12 cellular contexts compared by ENCODE assay signal in the genomic region with DNA sequence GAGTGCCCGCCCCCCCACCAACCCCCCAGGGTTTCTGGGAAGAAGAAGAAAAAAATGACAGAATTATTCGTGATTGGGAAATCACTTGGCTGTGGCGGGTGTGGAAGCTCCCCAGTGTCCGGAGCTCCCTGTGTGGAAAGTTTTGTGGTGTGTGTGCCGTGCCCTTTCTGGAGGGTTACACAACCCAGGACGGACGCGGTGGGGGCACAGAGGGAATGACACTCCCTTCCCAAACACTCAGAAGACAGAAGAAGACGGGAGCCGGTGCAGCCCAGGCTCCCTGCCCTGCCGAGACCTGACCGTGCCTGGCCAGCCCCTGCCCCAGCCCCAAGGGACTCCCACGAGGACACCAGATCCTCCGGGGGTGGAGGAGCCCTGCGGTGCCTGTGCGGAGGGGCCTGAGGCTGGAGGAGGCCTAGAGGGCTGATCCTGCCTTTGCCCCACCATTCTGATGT. TPM values are rescaled to one million over a fixed set of nuclear protein-coding genes. Genes with fewer than 3 reads are reported as not detected.
A peak's percentile ranks its signal among the peaks of the same experiment; 100 is the strongest.
DNase-seq lines count a peak whose midpoint lies in the region; ATAC-seq and TF ChIP-seq lines count a peak whose summit lies in the region.
"Had no signal": no experiment of that assay in that cellular context is flagged by ENCODE, and none has a peak within 500 bp of the region (broad histone marks: within the 10 kb centered on the region; RNA-seq: fewer than 3 reads in every experiment).

No MANE protein-coding gene starts in this region.

- H3K36me3 ChIP-seq in body of pancreas (replicated peaks in 1 of 2; ENCODE audit: insufficient read depth in 1 of 2, low read depth in 2 of 2), result no peaks in the 10 kb centered on the region
- no peaks in the 10 kb centered on the region for H3K36me3 ChIP-seq in hepatocyte (replicated peaks; ENCODE audit: insufficient read depth, low read depth)
- H3K36me3 ChIP-seq in stomach, result no peaks in the 10 kb centered on the region

- H3K4me1 ChIP-seq in body of pancreas (no peaks in the 10 kb centered on the region), hepatocyte (ENCODE audit: insufficient read depth) (peaks cover 5% of the 10 kb centered on the region), stomach (peaks cover 6 to 22% (median 15%) of the 10 kb centered on the region in 4 donors)

- H3K9me3 ChIP-seq in body of pancreas (no peaks in the 10 kb centered on the region), hepatocyte (ENCODE audit: low read depth) (no peaks in the 10 kb centered on the region), stomach (peaks cover 5 to 15% (median 7%) of the 10 kb centered on the region in 4 donors)

- H3K27ac ChIP-seq in body of pancreas, result peak overlapping the region in 1 of 4 donors; percentile 21
- peak overlapping the region; percentile 76 for H3K27ac ChIP-seq in hepatocyte
- peak overlapping the region in 4 of 5 donors; percentile 43 to 78 (median 68) for H3K27ac ChIP-seq in stomach

- ATAC-seq in body of pancreas, result peak; percentile 63
- ATAC-seq: stimulated activated naive CD8-positive, alpha-beta T cell treated with anti-CD3 and anti-CD28 coated beads, Interleukin-15, Interleukin-2, amounts not matched to agents 100 U/mL and 50 U/mL, for 24 hours had no signal

- DNase-seq in H4 (ENCODE audit: low spot score) (peak; percentile 59), body of pancreas (peak; percentile 23 to 67 (median 48)), hepatocyte (ENCODE audit: low spot score) (peak; percentile 50), stomach (peak; percentile 50), hippocampal formation (lab: John Stamatoyannopoulos, UW) (no peak), NCI-H187 (lab: John Stamatoyannopoulos, UW) (no peak), NCI-H774 (lab: John Stamatoyannopoulos, UW) (no peak), NCI-H1694 treated with DMSO at 0.1 percent for 48 hours (lab: John Stamatoyannopoulos, UW) (no peak)
- DNase-seq: activated naive CD4-positive, alpha-beta T cell treated with anti-CD3 and anti-CD28 coated beads for 36 hours; NCI-H187 treated with DMSO at 0.1 percent for 48 hours; stimulated activated naive CD8-positive, alpha-beta T cell treated with anti-CD3 and anti-CD28 coated beads, Interleukin-15, Interleukin-2, amounts not matched to agents 100 U/mL and 50 U/mL, for 24 hours; T-helper 9 cell had no signal

- H2AFZ ChIP-seq in hepatocyte, result no peak overlapping the region

- no peaks in the 10 kb centered on the region for H3K79me2 ChIP-seq in hepatocyte

- 28 to 43% methylated on average over 13 to 16 of the region's 16 CpGs for WGBS in body of pancreas, 2 donors
- WGBS in hepatocyte (ENCODE audit: low lambda C conversion rate, missing lambda C conversion rate), result 48% methylated on average over 16 of the region's 16 CpGs
- WGBS in stomach, 5 donors, result 30 to 40% (median 37%) methylated on average over 16 of the region's 16 CpGs

- peak overlapping the region; percentile 42 for H3K4me2 ChIP-seq in hepatocyte

- intact Hi-C loops in body of pancreas (cut with DNase I), result no loop called here
- intact Hi-C loops in stomach (cut with DNase I; ENCODE audit: low total_unique reads), result no loop called here

- H3K27me3 ChIP-seq in body of pancreas (peaks cover 0 to 3% of the 10 kb centered on the region in 2 donors), hepatocyte (no peaks in the 10 kb centered on the region), stomach (peaks cover 0 to 4% (median 0%) of the 10 kb centered on the region in 3 donors)

- no peak for TF ChIP-seq CTCF in body of pancreas (IDR thresholded peaks at IDR 0.05)
- TF ChIP-seq CTCF in hepatocyte (IDR thresholded peaks at IDR 0.05; ENCODE audit: poor library complexity), result no peak
- TF ChIP-seq CTCF in stomach (IDR thresholded peaks at IDR 0.05), result no peak

- TF ChIP-seq EP300 in stomach (IDR thresholded peaks at IDR 0.05), result peak; percentile 36

- H3K9me2 ChIP-seq in hepatocyte (replicated peaks; ENCODE audit: insufficient read depth), result no peaks in the 10 kb centered on the region

- H3K4me3 ChIP-seq in body of pancreas (no peak overlapping the region), hepatocyte (no peak overlapping the region), stomach (no peak overlapping the region)

- no peaks in the 10 kb centered on the region for H4K20me1 ChIP-seq in hepatocyte (ENCODE audit: insufficient read depth, poor library complexity, severe bottlenecking)

- TF ChIP-seq POLR2A in body of pancreas (IDR thresholded peaks at IDR 0.05), result no peak
- TF ChIP-seq POLR2A in stomach (IDR thresholded peaks at IDR 0.05), result no peak

RNA-seq across cellular contexts. Expression of gene ADARB1, which starts 33.0 kb away (rescaled TPM):
- total RNA-seq in H4 (2014; rRNA removed; shearing (Covaris generic)), result 5.5 and 10.2 TPM in 2 replicates
- total RNA-seq in body of pancreas (10 to 100 TPM; 11.4 to 11.5 TPM), hepatocyte (9.9 and 16.0 TPM in 2 replicates), stomach (10 to 100 TPM in 4 of 5 donors, 1 to 10 TPM in 1; 3.2 to 33.9 (median 28.8) TPM)
- polyA plus RNA-seq in hepatocyte (17.3 and 19.4 TPM in 2 replicates), stomach (1 to 10 TPM; 5.9 to 6.7 (median 6.6) TPM)

Comparison
In these comparisons a context has a peak if more than half of its experiments do, and no peak if none do; other contexts are left out.
1. DNase-seq: peak in H4 (single experiment), body of pancreas (4 of 4), hepatocyte (single experiment) and stomach (single experiment); none in hippocampal formation (0 of 2), NCI-H187 (0 of 2), NCI-H774 (single experiment) and NCI-H1694 treated with DMSO at 0.1 percent for 48 hours (single experiment).